In the genomic region with DNA sequence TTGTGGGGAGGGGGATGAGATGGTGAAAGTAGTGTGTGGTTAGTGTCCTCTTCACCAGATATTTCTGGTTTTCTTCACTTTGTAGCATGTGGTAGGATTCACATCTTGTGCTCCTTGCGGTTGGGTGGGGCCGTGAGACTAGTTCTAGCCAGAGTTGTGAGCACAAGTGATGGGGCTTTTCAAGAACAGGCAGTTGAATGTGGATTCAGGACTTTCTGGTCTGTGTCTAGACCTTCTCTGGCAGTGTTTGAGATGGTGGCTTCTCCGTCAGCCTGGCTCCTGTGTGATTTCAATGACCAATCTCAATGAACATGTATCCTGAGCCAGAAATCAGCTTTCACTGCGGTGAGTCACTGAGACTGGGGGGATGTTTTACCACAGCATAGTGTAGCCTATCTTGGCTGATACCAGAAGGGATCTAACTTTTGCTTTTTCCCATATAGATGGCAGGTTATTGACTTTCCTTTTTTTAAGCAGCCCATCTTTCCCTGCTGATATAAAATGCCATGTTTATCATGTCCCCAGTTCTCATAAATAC, we compare ENCODE assay signal across 18 cellular contexts.
DNase-seq lines count a peak whose midpoint lies in the region; ATAC-seq, FAIRE-seq and TF ChIP-seq lines count a peak whose summit lies in the region.
"Had no signal": no experiment of that assay in that cellular context is flagged by ENCODE, and none has a peak within 500 bp of the region (broad histone marks: within the 10 kb centered on the region; RNA-seq: fewer than 3 reads in every experiment).

No MANE protein-coding gene starts in this region.

- no peak for FAIRE-seq in bronchial epithelial cell (lab: Jason Lieb, UNC)
- FAIRE-seq: GM18507 had no signal

- no peaks in the 10 kb centered on the region for H3K36me3 Mint-ChIP-seq in naive thymus-derived CD4-positive, alpha-beta T cell
- no peaks in the 10 kb centered on the region for H3K36me3 Mint-ChIP-seq in T-cell
- H3K36me3 Mint-ChIP-seq: CD4-positive, alpha-beta memory T cell; stimulated activated memory B cell treated with anti-CD40 and anti-IgM and Interleukin-4, amounts not matched to agents 10 μg/mL and 1 μg/mL and 100 μg/mL, for 72 hours had no signal

- no peaks in the 10 kb centered on the region for H3K36me3 ChIP-seq in bronchial epithelial cell (ENCODE audit: control insufficient read depth, insufficient read depth, low read length)
- H3K36me3 ChIP-seq in naive thymus-derived CD4-positive, alpha-beta T cell (ENCODE audit: control insufficient read depth in 2 of 3, insufficient read depth in 3 of 3, low read length in 3 of 3): no peaks in the 10 kb centered on the region

- peaks cover 0 to 5% (median 0%) of the 10 kb centered on the region in 7 donors for H3K4me1 Mint-ChIP-seq in naive thymus-derived CD4-positive, alpha-beta T cell
- no peaks in the 10 kb centered on the region for H3K4me1 Mint-ChIP-seq in T-cell
- H3K4me1 Mint-ChIP-seq: CD4-positive, alpha-beta memory T cell; stimulated activated memory B cell treated with anti-CD40 and anti-IgM and Interleukin-4, amounts not matched to agents 10 μg/mL and 1 μg/mL and 100 μg/mL, for 72 hours had no signal

- CTCF ChIA-PET in naive thymus-derived CD4-positive, alpha-beta T cell (lab: Charles Lee): no interaction called here
- CTCF ChIA-PET in T-cell (lab: Charles Lee): no interaction called here

- H3K4me3 ChIP-seq in bronchial epithelial cell (ENCODE audit: low read depth, low read length): no peak overlapping the region
- H3K4me3 ChIP-seq in naive thymus-derived CD4-positive, alpha-beta T cell (ENCODE audit: low read length): no peak overlapping the region
- H3K4me3 ChIP-seq: mucosa of descending colon had no signal

- H3K9me3 Mint-ChIP-seq in naive thymus-derived CD4-positive, alpha-beta T cell: no peaks in the 10 kb centered on the region
- H3K9me3 Mint-ChIP-seq in T-cell: no peaks in the 10 kb centered on the region
- H3K9me3 Mint-ChIP-seq: CD4-positive, alpha-beta memory T cell; stimulated activated memory B cell treated with anti-CD40 and anti-IgM and Interleukin-4, amounts not matched to agents 10 μg/mL and 1 μg/mL and 100 μg/mL, for 72 hours had no signal

- H3K9me3 ChIP-seq in naive thymus-derived CD4-positive, alpha-beta T cell (ENCODE audit: control insufficient read depth in 2 of 3, low read length in 3 of 3): no peaks in the 10 kb centered on the region
- H3K9me3 ChIP-seq: mucosa of descending colon had no signal

- POLR2A ChIA-PET in naive thymus-derived CD4-positive, alpha-beta T cell (lab: Charles Lee): no interaction called here
- POLR2A ChIA-PET in T-cell (lab: Charles Lee): no interaction called here

- H3K27me3 Mint-ChIP-seq in naive thymus-derived CD4-positive, alpha-beta T cell: peaks cover 0 to 23% (median 0%) of the 10 kb centered on the region in 5 donors
- peaks cover 3 to 9% of the 10 kb centered on the region in 2 donors for H3K27me3 Mint-ChIP-seq in T-cell

- peaks cover 12% of the 10 kb centered on the region for H3K27me3 ChIP-seq in bronchial epithelial cell (ENCODE audit: control insufficient read depth, insufficient read depth, low read length)
- H3K27me3 ChIP-seq in naive thymus-derived CD4-positive, alpha-beta T cell (ENCODE audit: control insufficient read depth in 2 of 2, insufficient read depth in 2 of 2, low read length in 2 of 2): no peaks in the 10 kb centered on the region

- no peak overlapping the region for H3K27ac ChIP-seq in naive thymus-derived CD4-positive, alpha-beta T cell (ENCODE audit: low read depth, low read length)

- no peak for TF ChIP-seq CTCF in bronchial epithelial cell (IDR thresholded peaks at IDR 0.05; ENCODE audit: insufficient read depth, low read length, severe bottlenecking)

- intact Hi-C loops in naive thymus-derived CD4-positive, alpha-beta T cell (cut with micrococcal nuclease): no loop called here

- no peak overlapping the region for H3K27ac Mint-ChIP-seq in naive thymus-derived CD4-positive, alpha-beta T cell
- no peak overlapping the region for H3K27ac Mint-ChIP-seq in T-cell
- H3K27ac Mint-ChIP-seq: CD4-positive, alpha-beta memory T cell; stimulated activated memory B cell treated with anti-CD40 and anti-IgM and Interleukin-4, amounts not matched to agents 10 μg/mL and 1 μg/mL and 100 μg/mL, for 72 hours had no signal

- no peaks in the 10 kb centered on the region for H3K4me1 ChIP-seq in naive thymus-derived CD4-positive, alpha-beta T cell (ENCODE audit: control insufficient read depth in 2 of 2, insufficient read depth in 2 of 2, low read length in 2 of 2)

- peak; percentile 76 for DNase-seq in Daoy (ENCODE audit: low read depth)
- peak; percentile 57 for DNase-seq in NCI-H226
- peak; percentile 17 for DNase-seq in bronchial epithelial cell (ENCODE audit: low read depth)
- DNase-seq in naive thymus-derived CD4-positive, alpha-beta T cell: no peak
- no peak for DNase-seq in NCI-H1436 treated with DMSO at 0.1 percent for 48 hours (lab: John Stamatoyannopoulos, UW)
- DNase-seq in T-cell: no peak
- DNase-seq in NCI-H510A (lab: John Stamatoyannopoulos, UW): no peak
- DNase-seq: CD4-positive, alpha-beta memory T cell; cerebellar nuclear complex; erythroblast; GDM1; mucosa of descending colon; NCI-H1092; NCI-H446; RPMI8226 had no signal

- peak; percentile 24 for ATAC-seq in naive thymus-derived CD4-positive, alpha-beta T cell
- no peak for ATAC-seq in HG03520 (IDR thresholded peaks at IDR 0.05; ENCODE audit: unreplicated experiment)
- ATAC-seq in T-cell (replicated peaks in 1 of 4): no peak
- ATAC-seq: mucosa of descending colon; stimulated activated memory B cell treated with anti-CD40 and anti-IgM and Interleukin-4, amounts not matched to agents 10 μg/mL and 1 μg/mL and 100 μg/mL, for 72 hours had no signal

- H3K4me3 Mint-ChIP-seq in naive thymus-derived CD4-positive, alpha-beta T cell: no peak overlapping the region
- H3K4me3 Mint-ChIP-seq in T-cell: no peak overlapping the region
- H3K4me3 Mint-ChIP-seq: CD4-positive, alpha-beta memory T cell; stimulated activated memory B cell treated with anti-CD40 and anti-IgM and Interleukin-4, amounts not matched to agents 10 μg/mL and 1 μg/mL and 100 μg/mL, for 72 hours had no signal

Comparison
In these comparisons a context has a peak if more than half of its experiments do, and no peak if none do; other contexts are left out.
1. DNase-seq: peak in Daoy (single experiment), NCI-H226 (single experiment) and bronchial epithelial cell (single experiment); none in naive thymus-derived CD4-positive, alpha-beta T cell (0 of 9), NCI-H1436 treated with DMSO at 0.1 percent for 48 hours (single experiment), T-cell (0 of 34) and NCI-H510A (single experiment).